2 cellular contexts compared by ENCODE assay signal in the genomic region with DNA sequence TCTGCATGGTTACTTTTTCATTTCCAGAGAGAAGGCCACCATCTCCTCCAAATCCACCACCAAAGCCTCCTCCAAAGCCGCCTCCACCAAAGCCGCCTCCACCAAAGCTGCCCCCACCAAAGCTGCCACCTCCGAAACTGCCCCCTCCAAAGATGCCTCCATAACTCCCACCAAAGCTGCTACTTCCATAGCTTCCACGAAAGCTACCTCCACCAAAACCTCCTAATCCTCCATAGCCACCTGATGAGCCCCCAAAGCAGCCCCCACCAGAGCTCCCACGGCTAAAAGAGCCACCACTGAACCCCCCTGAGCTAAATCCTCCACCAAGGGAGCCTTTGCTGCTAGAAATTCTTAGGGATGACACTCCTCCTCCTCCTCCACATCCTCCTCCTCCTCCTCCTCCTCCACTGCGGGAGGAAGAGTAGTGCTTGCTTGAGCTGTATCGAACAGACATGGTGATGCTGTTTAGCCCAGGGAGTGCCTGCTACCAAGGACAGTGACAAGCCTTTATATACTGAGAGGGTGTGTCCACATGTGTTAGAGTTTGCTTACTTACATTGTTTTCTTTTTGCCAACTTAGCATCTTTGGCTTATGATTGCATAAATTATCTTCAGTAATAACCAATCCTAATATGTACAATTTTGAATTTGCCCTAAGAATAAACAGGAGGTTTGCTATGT.
TF ChIP-seq lines count a peak whose summit lies in the region.

A gene (minus strand): TSS at position 483 of the 681 bp plus-strand sequence. CDS start 29 bp downstream, at position 454.

TF ChIP-seq in SK-N-SH, 30 proteins besides CTCF, POLR2A, EP300 and RAD21 (continued from another document):
- TF ChIP-seq, protein P1, sequence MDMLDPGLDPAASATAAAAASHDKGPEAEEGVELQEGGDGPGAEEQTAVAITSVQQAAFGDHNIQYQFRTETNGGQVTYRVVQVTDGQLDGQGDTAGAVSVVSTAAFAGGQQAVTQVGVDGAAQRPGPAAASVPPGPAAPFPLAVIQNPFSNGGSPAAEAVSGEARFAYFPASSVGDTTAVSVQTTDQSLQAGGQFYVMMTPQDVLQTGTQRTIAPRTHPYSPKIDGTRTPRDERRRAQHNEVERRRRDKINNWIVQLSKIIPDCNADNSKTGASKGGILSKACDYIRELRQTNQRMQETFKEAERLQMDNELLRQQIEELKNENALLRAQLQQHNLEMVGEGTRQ (IDR thresholded peaks at IDR 0.05; ENCODE audit: borderline replicate concordance, low read depth, low read length), result no peak
- TF ChIP-seq, protein P2, sequence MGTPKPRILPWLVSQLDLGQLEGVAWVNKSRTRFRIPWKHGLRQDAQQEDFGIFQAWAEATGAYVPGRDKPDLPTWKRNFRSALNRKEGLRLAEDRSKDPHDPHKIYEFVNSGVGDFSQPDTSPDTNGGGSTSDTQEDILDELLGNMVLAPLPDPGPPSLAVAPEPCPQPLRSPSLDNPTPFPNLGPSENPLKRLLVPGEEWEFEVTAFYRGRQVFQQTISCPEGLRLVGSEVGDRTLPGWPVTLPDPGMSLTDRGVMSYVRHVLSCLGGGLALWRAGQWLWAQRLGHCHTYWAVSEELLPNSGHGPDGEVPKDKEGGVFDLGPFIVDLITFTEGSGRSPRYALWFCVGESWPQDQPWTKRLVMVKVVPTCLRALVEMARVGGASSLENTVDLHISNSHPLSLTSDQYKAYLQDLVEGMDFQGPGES (IDR thresholded peaks at IDR 0.05; ENCODE audit: low read depth, low read length), result no peak
- TF ChIP-seq, protein P3, sequence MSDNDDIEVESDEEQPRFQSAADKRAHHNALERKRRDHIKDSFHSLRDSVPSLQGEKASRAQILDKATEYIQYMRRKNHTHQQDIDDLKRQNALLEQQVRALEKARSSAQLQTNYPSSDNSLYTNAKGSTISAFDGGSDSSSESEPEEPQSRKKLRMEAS (IDR thresholded peaks at IDR 0.05; ENCODE audit: low read depth), result no peak
- TF ChIP-seq FOXM1 (IDR thresholded peaks at IDR 0.05; ENCODE audit: low read depth), result no peak
- TF ChIP-seq, protein P4, sequence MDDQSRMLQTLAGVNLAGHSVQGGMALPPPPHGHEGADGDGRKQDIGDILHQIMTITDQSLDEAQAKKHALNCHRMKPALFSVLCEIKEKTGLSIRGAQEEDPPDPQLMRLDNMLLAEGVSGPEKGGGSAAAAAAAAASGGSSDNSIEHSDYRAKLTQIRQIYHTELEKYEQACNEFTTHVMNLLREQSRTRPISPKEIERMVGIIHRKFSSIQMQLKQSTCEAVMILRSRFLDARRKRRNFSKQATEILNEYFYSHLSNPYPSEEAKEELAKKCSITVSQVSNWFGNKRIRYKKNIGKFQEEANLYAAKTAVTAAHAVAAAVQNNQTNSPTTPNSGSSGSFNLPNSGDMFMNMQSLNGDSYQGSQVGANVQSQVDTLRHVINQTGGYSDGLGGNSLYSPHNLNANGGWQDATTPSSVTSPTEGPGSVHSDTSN (IDR thresholded peaks at IDR 0.05), result no peak

TF ChIP-seq in SK-N-SH treated with all-trans-retinoic acid at 6 μM for 48 hours, 23 proteins besides CTCF, POLR2A, EP300 and RAD21 (continued from another document):
- TF ChIP-seq, protein P5, sequence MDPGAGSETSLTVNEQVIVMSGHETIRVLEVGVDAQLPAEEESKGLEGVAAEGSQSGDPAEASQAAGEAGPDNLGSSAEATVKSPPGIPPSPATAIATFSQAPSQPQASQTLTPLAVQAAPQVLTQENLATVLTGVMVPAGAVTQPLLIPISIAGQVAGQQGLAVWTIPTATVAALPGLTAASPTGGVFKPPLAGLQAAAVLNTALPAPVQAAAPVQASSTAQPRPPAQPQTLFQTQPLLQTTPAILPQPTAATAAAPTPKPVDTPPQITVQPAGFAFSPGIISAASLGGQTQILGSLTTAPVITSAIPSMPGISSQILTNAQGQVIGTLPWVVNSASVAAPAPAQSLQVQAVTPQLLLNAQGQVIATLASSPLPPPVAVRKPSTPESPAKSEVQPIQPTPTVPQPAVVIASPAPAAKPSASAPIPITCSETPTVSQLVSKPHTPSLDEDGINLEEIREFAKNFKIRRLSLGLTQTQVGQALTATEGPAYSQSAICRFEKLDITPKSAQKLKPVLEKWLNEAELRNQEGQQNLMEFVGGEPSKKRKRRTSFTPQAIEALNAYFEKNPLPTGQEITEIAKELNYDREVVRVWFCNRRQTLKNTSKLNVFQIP (CRISPR knock-in tag; IDR thresholded peaks at IDR 0.05; ENCODE audit: borderline replicate concordance, low read depth), result no peak
- TF ChIP-seq ZNF8 (CRISPR knock-in tag; IDR thresholded peaks at IDR 0.05), result no peak
- TF ChIP-seq ZNF70 (CRISPR knock-in tag; IDR thresholded peaks at IDR 0.05), result no peak
